8 cellular contexts compared by ENCODE assay signal in the genomic region with DNA sequence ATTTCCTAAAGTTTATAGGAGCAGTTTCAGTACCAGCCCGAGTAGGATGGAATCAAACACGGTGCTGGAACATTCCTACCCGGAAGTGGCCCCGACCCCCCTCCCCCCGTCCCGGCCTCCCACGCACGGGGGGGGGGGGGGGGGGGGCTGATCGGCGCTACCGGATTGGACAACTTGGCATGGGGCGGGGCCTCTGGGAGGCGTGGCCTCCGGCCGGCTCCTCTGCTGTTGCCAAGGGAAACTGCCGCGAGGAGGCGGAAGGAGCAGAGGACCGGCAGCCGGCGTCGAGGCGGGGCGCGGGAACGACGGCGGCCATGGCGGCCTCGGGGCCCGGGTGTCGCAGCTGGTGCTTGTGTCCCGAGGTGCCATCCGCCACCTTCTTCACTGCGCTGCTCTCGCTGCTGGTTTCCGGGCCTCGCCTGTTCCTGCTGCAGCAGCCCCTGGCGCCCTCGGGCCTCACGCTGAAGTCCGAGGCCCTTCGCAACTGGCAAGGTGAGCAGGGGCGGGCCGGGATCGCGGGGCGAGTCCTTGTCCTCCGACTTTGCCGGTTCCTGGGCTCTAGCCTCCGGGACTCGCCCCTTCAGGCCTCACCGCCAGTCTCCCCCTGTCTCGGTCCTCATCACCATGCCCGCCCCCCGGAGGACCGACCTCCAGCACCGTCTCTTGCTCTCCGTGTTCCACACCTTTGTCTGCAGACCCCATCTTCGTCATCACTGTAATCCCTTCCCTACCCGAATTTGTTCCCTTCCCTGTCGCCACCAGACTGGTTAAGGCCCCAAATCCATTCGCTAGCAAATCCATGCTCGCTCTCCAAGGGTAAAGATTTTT. TPM values are rescaled to one million over a fixed set of nuclear protein-coding genes. Genes with fewer than 3 reads are reported as not detected.
DNase-seq lines count a peak whose midpoint lies in the region; ATAC-seq lines count a peak whose summit lies in the region.

Gene RHBDD2 (plus strand): TSS at position 266 of the 828 bp plus-strand sequence. CDS start 49 bp downstream, at position 315.

- ATAC-seq in GM21367 (IDR thresholded peaks at IDR 0.05; ENCODE audit: unreplicated experiment), result peak; percentile 85

- POLR2A ChIA-PET in activated CD8-positive, alpha-beta memory T cell treated with anti-CD3 and anti-CD28 coated beads for 36 hours (lab: Charles Lee), result interaction anchor here (0.9 to 1.0 kb wide), 2 partner anchors 36 to 113 kb away, joined by 3 to 5 read pairs; partner anchors contain the start of gene POR

- peak; percentile 76 for DNase-seq in CMK (ENCODE audit: low read depth)
- peak; percentile 82 for DNase-seq in HT1080 (ENCODE audit: low read depth)
- peak; percentile 100 for DNase-seq in NOMO-1 (lab: John Stamatoyannopoulos, UW; ENCODE audit: unreplicated experiment in 2 of 2)
- DNase-seq in effector CD8-positive, alpha-beta T cell (lab: John Stamatoyannopoulos, UW), result peak; percentile 97
- DNase-seq in lung microvascular endothelial cell (ENCODE audit: low read depth in 2 of 2), result peak; percentile 92 to 95
- DNase-seq in stimulated activated CD4-positive, alpha-beta T cell treated with anti-CD3 and anti-CD28 coated beads, TNF-alpha, amount 100 ng/mL, for 48 hours (ENCODE audit: low read depth in 3 of 3), result peak; percentile 94 to 97 (median 96)

- CTCF ChIA-PET in activated CD8-positive, alpha-beta memory T cell treated with anti-CD3 and anti-CD28 coated beads for 36 hours (lab: Charles Lee), result interaction anchor here (0.7 to 2.3 kb wide), 3 partner anchors 8 to 141 kb away, joined by 3 to 8 read pairs (median 7); no protein-coding TSS in a partner anchor

RNA-seq across cellular contexts. Expression of gene RHBDD2, which starts in this region (rescaled TPM):
- total RNA-seq in HT1080 (2014; rRNA removed; shearing (Covaris generic)), result 19.0 and 31.2 TPM in 2 replicates
- 27.2 and 29.4 TPM in 2 replicates for polyA plus RNA-seq in HT1080 (2015; cell fraction: cytosol; rRNA removed)
- 13.3 and 15.6 TPM in 2 replicates for polyA plus RNA-seq in HT1080 (2015; cell fraction: nucleus; rRNA removed)
- 10 to 100 TPM; 38.1 to 39.1 TPM for total RNA-seq in activated CD8-positive, alpha-beta memory T cell treated with anti-CD3 and anti-CD28 coated beads for 36 hours
- total RNA-seq in lung microvascular endothelial cell, result 14.8 and 16.1 TPM in 2 replicates

Comparison
In these comparisons a context has a peak if more than half of its experiments do, and no peak if none do; other contexts are left out.
1. Peak in every context shown above with its lines: DNase-seq and ATAC-seq.